In the genomic region with DNA sequence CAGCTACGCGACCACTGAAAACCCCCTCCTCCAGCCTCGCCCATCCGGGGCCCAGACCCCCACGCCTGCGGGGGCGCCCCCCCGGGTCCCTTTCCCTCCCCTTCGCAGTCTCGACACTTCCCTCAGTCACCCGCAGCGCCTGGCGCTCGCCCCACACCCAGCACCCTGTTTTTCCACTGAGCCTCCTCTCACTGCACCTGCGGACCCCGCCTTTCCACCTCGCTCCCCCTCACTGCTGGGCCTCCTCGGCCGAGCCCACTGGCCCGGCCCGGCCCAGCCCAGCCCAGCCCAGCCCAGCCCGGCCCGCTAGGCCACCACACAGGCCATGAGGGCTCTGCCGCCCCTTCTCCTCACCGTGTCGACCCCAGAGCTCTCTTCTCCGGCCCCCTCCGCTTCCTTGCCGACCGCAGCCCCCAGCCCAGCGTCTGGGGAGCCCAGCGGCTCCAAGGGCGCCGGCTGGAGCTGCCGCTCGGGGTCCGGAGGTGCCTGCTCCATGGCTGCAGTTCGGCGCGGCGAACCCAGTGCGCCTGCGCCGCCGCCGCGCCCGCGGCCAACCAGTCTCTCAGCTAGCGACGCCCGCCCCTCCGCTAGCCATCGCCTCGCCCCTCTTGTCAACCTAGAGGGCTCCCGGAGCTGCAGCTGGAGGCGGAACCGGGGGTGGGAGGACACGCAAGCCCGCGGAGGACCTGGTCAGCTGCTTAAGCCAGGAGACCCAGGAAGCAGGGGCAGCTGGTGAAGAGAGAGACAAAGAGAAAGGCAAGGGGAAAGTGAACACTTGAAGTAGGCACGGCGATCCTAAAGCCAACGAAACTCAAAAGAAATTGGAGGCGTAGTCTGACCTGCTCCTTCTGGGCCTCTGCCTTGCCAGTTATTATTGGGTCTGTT, we compare ENCODE assay signal across 8 cellular contexts. TPM values are rescaled to one million over a fixed set of nuclear protein-coding genes. Genes with fewer than 3 reads are reported as not detected.
DNase-seq lines count a peak whose midpoint lies in the region; ATAC-seq lines count a peak whose summit lies in the region.

Gene SNX4, minus strand, starts transcription at position 525 of the 885 bp plus-strand sequence. Its CDS starts 30 bp downstream, at position 495.

- ATAC-seq in GM19372 (IDR thresholded peaks at IDR 0.05; ENCODE audit: low read depth, unreplicated experiment) (peak; percentile 85), HG03521 (IDR thresholded peaks at IDR 0.05; ENCODE audit: unreplicated experiment) (peak; percentile 88), left lobe of liver (peak; percentile 98)

- peak; percentile 33 to 92 (median 84) for DNase-seq in C1 segment of cervical spinal cord (lab: John Stamatoyannopoulos, UW)
- DNase-seq in NCI-H69 (lab: John Stamatoyannopoulos, UW), result peak; percentile 89
- DNase-seq in activated CD4-positive, alpha-beta T cell treated with anti-CD3 and anti-CD28 coated beads, Interleukin-2, amount 50 U/mL, for 1 hour, result peak; percentile 81
- peak; percentile 93 for DNase-seq in dedifferentiated amniotic fluid mesenchymal stem cell (ENCODE audit: extremely low spot score)
- peak; percentile 97 for DNase-seq in left lobe of liver (ENCODE audit: low spot score)
- DNase-seq in stimulated activated CD4-positive, alpha-beta T cell treated with anti-CD3 and anti-CD28 coated beads, Interleukin-2, amount 100 ng/mL, for 24 hours, result peak; percentile 87 to 88

RNA-seq across cellular contexts. Expression of gene SNX4, which starts in this region (rescaled TPM):
- total RNA-seq in left lobe of liver, result 30.9 TPM

Comparison
In these comparisons a context has a peak if more than half of its experiments do, and no peak if none do; other contexts are left out.
1. Peak in every context shown above with its lines: DNase-seq and ATAC-seq.